ENCODE assay signal across 29 cellular contexts in genomic region chr1:70075751-70076150, GRCh38.
"Had no signal": no experiment of that assay in that cellular context is flagged by ENCODE, and none has a peak within 500 bp of the region (broad histone marks: within the 10 kb centered on the region; RNA-seq: fewer than 3 reads in every experiment).

No MANE protein-coding gene starts in this region.

- H3K4me3 ChIP-seq: cardiac muscle cell, SJSA1 had no signal

- H3K4me1 ChIP-seq: SJSA1 had no signal

- DNase-seq: activated CD4-positive, alpha-beta T cell treated with anti-CD3 and anti-CD28 coated beads for 4 hours; activated CD8-positive, alpha-beta memory T cell treated with anti-CD3 and anti-CD28 coated beads, Interleukin-2, amount 50 U/mL, for 4 hours; activated CD8-positive, alpha-beta T cell treated with anti-CD3 and anti-CD28 coated beads for 36 hours; activated gamma-delta T cell treated with Interleukin-2 at 50 U/mL for 16 hours; activated naive CD4-positive, alpha-beta T cell treated with anti-CD3 and anti-CD28 coated beads, Interleukin-2, amount 10 ng/mL, durations not matched to agents 7 days and 5 days; activated naive CD8-positive, alpha-beta T cell treated with anti-CD3 and anti-CD28 coated beads for 36 hours; activated T-cell treated with anti-CD3 and anti-CD28 coated beads, Interleukin-2, amount 50 U/mL, for 72 hours; anterior cingulate cortex; brain microvascular endothelial cell; KG1; NCI-H1048; NCI-H146; NCI-H187 treated with DMSO at 0.1 percent for 48 hours; NCI-H2081 treated with DMSO at 0.1 percent for 48 hours; NCI-H226; NCI-H526; NK-92 treated with Interleukin-12 subunit alpha and Interleukin-12 subunit beta, amount 100 ng/mL, for 24 hours; OCI-M1; RPMI8226; SW 1271 had no signal

- H3K4me1 Mint-ChIP-seq: activated naive CD4-positive, alpha-beta T cell treated with anti-CD3 and anti-CD28 coated beads, Interleukin-2, amount 10 ng/mL, durations not matched to agents 7 days and 5 days; activated naive CD8-positive, alpha-beta T cell treated with anti-CD3 and anti-CD28 coated beads for 36 hours; IgD-negative memory B cell had no signal

- ATAC-seq: activated CD4-positive, CD25-positive, alpha-beta regulatory T cell treated with anti-CD3 and anti-CD28 coated beads, Interleukin-2, amount 50 U/mL, for 24 hours; activated CD8-positive, alpha-beta T cell treated with anti-CD3 and anti-CD28 coated beads for 36 hours; activated T-cell treated with anti-CD3 and anti-CD28 coated beads, Interleukin-2, amount 50 U/mL, for 72 hours; Panc1; Right ventricle myocardium inferior; SK-N-SH treated with all-trans-retinoic acid at 6 μM for 48 hours had no signal

- H3K27me3 ChIP-seq: brain microvascular endothelial cell, cardiac muscle cell, SJSA1 had no signal

- H3K36me3 ChIP-seq: brain microvascular endothelial cell, cardiac muscle cell, SJSA1 had no signal

- H3K4me3 Mint-ChIP-seq: activated CD8-positive, alpha-beta T cell treated with anti-CD3 and anti-CD28 coated beads for 36 hours; activated naive CD4-positive, alpha-beta T cell treated with anti-CD3 and anti-CD28 coated beads, Interleukin-2, amount 10 ng/mL, durations not matched to agents 7 days and 5 days; activated naive CD8-positive, alpha-beta T cell treated with anti-CD3 and anti-CD28 coated beads for 36 hours; activated T-cell treated with anti-CD3 and anti-CD28 coated beads, Interleukin-2, amount 50 U/mL, for 72 hours; IgD-negative memory B cell; T-helper 2 cell treated with Interferon-gamma antibody and Interleukin-4, amounts not matched to agents 5 μg/mL and 100 μg/mL, for 36 hours had no signal

- H3K27ac Mint-ChIP-seq: activated CD8-positive, alpha-beta T cell treated with anti-CD3 and anti-CD28 coated beads for 36 hours; activated naive CD4-positive, alpha-beta T cell treated with anti-CD3 and anti-CD28 coated beads, Interleukin-2, amount 10 ng/mL, durations not matched to agents 7 days and 5 days; activated naive CD8-positive, alpha-beta T cell treated with anti-CD3 and anti-CD28 coated beads for 36 hours; activated T-cell treated with anti-CD3 and anti-CD28 coated beads, Interleukin-2, amount 50 U/mL, for 72 hours; activated T-helper 2 cell treated with anti-CD3 and anti-CD28 coated beads, Interferon-gamma antibody, Interleukin-2, Interleukin-4, amounts not matched to agents 10 μg/mL and 5 μg/mL and 100 μg/mL, durations not matched to agents 14 hours and 24 hours and 36 hours; IgD-negative memory B cell; T-helper 2 cell treated with Interferon-gamma antibody and Interleukin-4, amounts not matched to agents 5 μg/mL and 100 μg/mL, for 36 hours had no signal

- H3K9me3 ChIP-seq: SJSA1 had no signal

- H3K27me3 Mint-ChIP-seq: activated CD8-positive, alpha-beta T cell treated with anti-CD3 and anti-CD28 coated beads for 36 hours; activated naive CD4-positive, alpha-beta T cell treated with anti-CD3 and anti-CD28 coated beads, Interleukin-2, amount 10 ng/mL, durations not matched to agents 7 days and 5 days; activated naive CD8-positive, alpha-beta T cell treated with anti-CD3 and anti-CD28 coated beads for 36 hours had no signal

- H3K9me3 Mint-ChIP-seq: activated CD8-positive, alpha-beta T cell treated with anti-CD3 and anti-CD28 coated beads for 36 hours; activated naive CD4-positive, alpha-beta T cell treated with anti-CD3 and anti-CD28 coated beads, Interleukin-2, amount 10 ng/mL, durations not matched to agents 7 days and 5 days; activated naive CD8-positive, alpha-beta T cell treated with anti-CD3 and anti-CD28 coated beads for 36 hours; activated T-cell treated with anti-CD3 and anti-CD28 coated beads, Interleukin-2, amount 50 U/mL, for 72 hours; activated T-helper 2 cell treated with anti-CD3 and anti-CD28 coated beads, Interferon-gamma antibody, Interleukin-2, Interleukin-4, amounts not matched to agents 10 μg/mL and 5 μg/mL and 100 μg/mL, durations not matched to agents 14 hours and 24 hours and 36 hours; T-helper 2 cell treated with Interferon-gamma antibody and Interleukin-4, amounts not matched to agents 5 μg/mL and 100 μg/mL, for 36 hours had no signal

- H3K27ac ChIP-seq: brain microvascular endothelial cell, cardiac muscle cell, SJSA1 had no signal

- H3K36me3 Mint-ChIP-seq: activated naive CD4-positive, alpha-beta T cell treated with anti-CD3 and anti-CD28 coated beads, Interleukin-2, amount 10 ng/mL, durations not matched to agents 7 days and 5 days; activated naive CD8-positive, alpha-beta T cell treated with anti-CD3 and anti-CD28 coated beads for 36 hours; IgD-negative memory B cell had no signal
